ENCODE assay signal across 16 cellular contexts in genomic region chr4:22595684-22596083, GRCh38.
DNase-seq lines count a peak whose midpoint lies in the region; ATAC-seq lines count a peak whose summit lies in the region.
"Had no signal": no experiment of that assay in that cellular context is flagged by ENCODE, and none has a peak within 500 bp of the region (broad histone marks: within the 10 kb centered on the region; RNA-seq: fewer than 3 reads in every experiment).

No MANE protein-coding gene starts in this region.

- no peak for DNase-seq in activated T-helper 2 cell treated with anti-CD3 and anti-CD28 coated beads, Interferon-gamma antibody, Interleukin-2, Interleukin-4, amounts not matched to agents 10 μg/mL and 5 μg/mL and 100 μg/mL, durations not matched to agents 14 hours and 24 hours and 36 hours (ENCODE audit: low spot score)
- no peak for DNase-seq in stimulated activated CD4-positive, alpha-beta T cell treated with anti-CD3 and anti-CD28 coated beads, Interleukin-12 subunit alpha, Interleukin-12 subunit beta, amount 100 ng/mL, for 4 hours
- DNase-seq: activated CD8-positive, alpha-beta T cell treated with anti-CD3 and anti-CD28 coated beads for 36 hours; CD4-positive, CD25-positive, alpha-beta regulatory T cell; H7; lower lobe of right lung; NCI-H1436 treated with DMSO at 0.1 percent for 48 hours; NCI-H526 treated with DMSO at 0.1 percent for 48 hours had no signal

- peak overlapping the region; percentile 7 for H3K4me3 Mint-ChIP-seq in activated T-helper 2 cell treated with anti-CD3 and anti-CD28 coated beads, Interferon-gamma antibody, Interleukin-2, Interleukin-4, amounts not matched to agents 10 μg/mL and 5 μg/mL and 100 μg/mL, durations not matched to agents 14 hours and 24 hours and 36 hours (ENCODE audit: low read depth)
- H3K4me3 Mint-ChIP-seq: activated CD8-positive, alpha-beta T cell treated with anti-CD3 and anti-CD28 coated beads for 36 hours; CD4-positive, CD25-positive, alpha-beta regulatory T cell; neural progenitor cell; stimulated activated naive CD8-positive, alpha-beta T cell treated with anti-CD3 and anti-CD28 coated beads, Interleukin-15, Interleukin-2, amounts not matched to agents 100 ng/mL and 50 ng/mL, for 24 hours had no signal

- no peaks in the 10 kb centered on the region for H3K27me3 Mint-ChIP-seq in activated T-helper 2 cell treated with anti-CD3 and anti-CD28 coated beads, Interferon-gamma antibody, Interleukin-2, Interleukin-4, amounts not matched to agents 10 μg/mL and 5 μg/mL and 100 μg/mL, durations not matched to agents 14 hours and 24 hours and 36 hours (ENCODE audit: low read depth)
- H3K27me3 Mint-ChIP-seq: activated CD8-positive, alpha-beta T cell treated with anti-CD3 and anti-CD28 coated beads for 36 hours; CD4-positive, CD25-positive, alpha-beta regulatory T cell; stimulated activated naive CD8-positive, alpha-beta T cell treated with anti-CD3 and anti-CD28 coated beads, Interleukin-15, Interleukin-2, amounts not matched to agents 100 ng/mL and 50 ng/mL, for 24 hours had no signal

- no peaks in the 10 kb centered on the region for H3K36me3 ChIP-seq in skeletal muscle tissue (ENCODE audit: control insufficient read depth in 3 of 3, insufficient read depth in 3 of 3, low read length in 3 of 3)
- H3K36me3 ChIP-seq: lower lobe of right lung, neural progenitor cell had no signal

- H3K4me3 ChIP-seq in skeletal muscle tissue (ENCODE audit: low read length in 3 of 3), result peak overlapping the region in 1 of 3 donors; percentile 27
- H3K4me3 ChIP-seq: lower lobe of right lung, neural progenitor cell had no signal

- peak overlapping the region; percentile 59 for H3K27ac Mint-ChIP-seq in activated T-helper 2 cell treated with anti-CD3 and anti-CD28 coated beads, Interferon-gamma antibody, Interleukin-2, Interleukin-4, amounts not matched to agents 10 μg/mL and 5 μg/mL and 100 μg/mL, durations not matched to agents 14 hours and 24 hours and 36 hours
- H3K27ac Mint-ChIP-seq: activated CD8-positive, alpha-beta T cell treated with anti-CD3 and anti-CD28 coated beads for 36 hours; neural progenitor cell; stimulated activated naive CD8-positive, alpha-beta T cell treated with anti-CD3 and anti-CD28 coated beads, Interleukin-15, Interleukin-2, amounts not matched to agents 100 ng/mL and 50 ng/mL, for 24 hours had no signal

- intact Hi-C loops in activated T-helper 2 cell treated with anti-CD3 and anti-CD28 coated beads, Interferon-gamma antibody, Interleukin-2, Interleukin-4, amounts not matched to agents 10 μg/mL and 5 μg/mL and 100 μg/mL, durations not matched to agents 14 hours and 24 hours and 36 hours (cut with micrococcal nuclease), result loop anchor here (1.0 to 5.0 kb wide), 2 partner anchors 93 to 210 kb away; no protein-coding TSS in a partner anchor

- H3K9me3 ChIP-seq in skeletal muscle tissue (ENCODE audit: control insufficient read depth in 3 of 3, low read length in 3 of 3), result no peaks in the 10 kb centered on the region
- H3K9me3 ChIP-seq: lower lobe of right lung had no signal

- no peaks in the 10 kb centered on the region for H3K36me3 Mint-ChIP-seq in activated T-helper 2 cell treated with anti-CD3 and anti-CD28 coated beads, Interferon-gamma antibody, Interleukin-2, Interleukin-4, amounts not matched to agents 10 μg/mL and 5 μg/mL and 100 μg/mL, durations not matched to agents 14 hours and 24 hours and 36 hours (ENCODE audit: low read depth)
- H3K36me3 Mint-ChIP-seq: CD4-positive, CD25-positive, alpha-beta regulatory T cell; neural progenitor cell had no signal

- H3K27me3 ChIP-seq in skeletal muscle tissue (ENCODE audit: control insufficient read depth in 3 of 3, insufficient read depth in 3 of 3, low read length in 3 of 3), result no peaks in the 10 kb centered on the region
- H3K27me3 ChIP-seq: neural progenitor cell had no signal

- peaks cover 0 to 6% (median 4%) of the 10 kb centered on the region in 3 donors for H3K4me1 ChIP-seq in skeletal muscle tissue (ENCODE audit: control insufficient read depth in 3 of 3, insufficient read depth in 3 of 3, low read length in 3 of 3)
- H3K4me1 ChIP-seq: lower lobe of right lung, neural progenitor cell had no signal

- no peaks in the 10 kb centered on the region for H3K9me3 Mint-ChIP-seq in activated T-helper 2 cell treated with anti-CD3 and anti-CD28 coated beads, Interferon-gamma antibody, Interleukin-2, Interleukin-4, amounts not matched to agents 10 μg/mL and 5 μg/mL and 100 μg/mL, durations not matched to agents 14 hours and 24 hours and 36 hours
- H3K9me3 Mint-ChIP-seq: activated CD8-positive, alpha-beta T cell treated with anti-CD3 and anti-CD28 coated beads for 36 hours; neural progenitor cell; stimulated activated naive CD8-positive, alpha-beta T cell treated with anti-CD3 and anti-CD28 coated beads, Interleukin-15, Interleukin-2, amounts not matched to agents 100 ng/mL and 50 ng/mL, for 24 hours had no signal

- peak overlapping the region in 1 of 3 donors; percentile 45 for H3K9ac ChIP-seq in skeletal muscle tissue (ENCODE audit: low read depth in 1 of 3, low read length in 3 of 3)
- H3K9ac ChIP-seq: neural progenitor cell had no signal

- ATAC-seq in GM21360 (IDR thresholded peaks at IDR 0.05; ENCODE audit: unreplicated experiment) (peak; percentile 94), HG03442 (IDR thresholded peaks at IDR 0.05; ENCODE audit: unreplicated experiment) (peak; percentile 85), HG03460 (IDR thresholded peaks at IDR 0.05; ENCODE audit: unreplicated experiment) (no peak), GM19397 (IDR thresholded peaks at IDR 0.05; ENCODE audit: unreplicated experiment) (no peak)
- ATAC-seq: activated CD8-positive, alpha-beta T cell treated with anti-CD3 and anti-CD28 coated beads for 36 hours; lower lobe of right lung had no signal

- H3K27ac ChIP-seq in skeletal muscle tissue (ENCODE audit: low read depth, low read length), result peak overlapping the region; percentile 30
- H3K27ac ChIP-seq: lower lobe of right lung, neural progenitor cell, RWPE1 had no signal

- H3K4me1 Mint-ChIP-seq in activated T-helper 2 cell treated with anti-CD3 and anti-CD28 coated beads, Interferon-gamma antibody, Interleukin-2, Interleukin-4, amounts not matched to agents 10 μg/mL and 5 μg/mL and 100 μg/mL, durations not matched to agents 14 hours and 24 hours and 36 hours (ENCODE audit: low read depth), result peaks cover 18% of the 10 kb centered on the region
- H3K4me1 Mint-ChIP-seq: CD4-positive, CD25-positive, alpha-beta regulatory T cell; neural progenitor cell had no signal

Comparison
In these comparisons a context has a peak if more than half of its experiments do, and no peak if none do; other contexts are left out.
1. ATAC-seq: peak in GM21360 (single experiment) and HG03442 (single experiment); none in HG03460 (single experiment) and GM19397 (single experiment).